Comparison of ENCODE assay signal across 9 cellular contexts in the genomic region with DNA sequence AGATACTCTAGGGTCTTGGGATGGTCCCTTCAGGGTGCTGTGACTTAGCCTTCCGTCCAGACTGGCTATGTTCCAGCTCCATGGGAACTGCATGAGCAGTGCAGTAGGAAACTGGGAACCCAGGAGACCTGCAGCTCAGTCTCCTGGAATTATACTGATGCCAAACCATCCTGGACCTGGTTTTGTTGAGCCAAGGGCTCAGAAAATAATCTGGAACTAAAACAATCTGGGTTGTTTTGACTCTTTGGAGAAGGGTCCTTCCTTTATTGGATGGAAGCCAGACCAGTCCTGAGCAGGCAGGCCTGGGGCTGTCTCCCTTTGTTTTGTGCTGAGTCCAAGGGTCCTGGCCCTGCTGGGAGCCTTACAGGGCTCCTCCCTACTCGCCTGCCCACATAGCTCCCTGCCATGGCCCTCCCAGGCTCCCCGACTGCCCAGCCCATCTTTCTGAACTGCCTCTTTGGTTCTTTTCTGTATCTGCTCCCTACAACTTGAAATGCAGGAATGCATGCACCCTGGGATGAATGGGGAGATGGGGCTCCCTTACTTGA. TPM values are rescaled to one million over a fixed set of nuclear protein-coding genes. Genes with fewer than 3 reads are reported as not detected.
DNase-seq lines count a peak whose midpoint lies in the region; ATAC-seq and TF ChIP-seq lines count a peak whose summit lies in the region.
"Had no signal": no experiment of that assay in that cellular context is flagged by ENCODE, and none has a peak within 500 bp of the region (broad histone marks: within the 10 kb centered on the region; RNA-seq: fewer than 3 reads in every experiment).

No MANE protein-coding gene starts in this region.

- no peak overlapping the region for H3K18ac ChIP-seq in trophoblast cell (ENCODE audit: low read length)

- H3K79me2 ChIP-seq in DND-41 (ENCODE audit: insufficient read depth, low read length) (peaks cover 43% of the 10 kb centered on the region), OCI-LY7 (ENCODE audit: insufficient read depth, low read depth, low read length) (peaks cover 3% of the 10 kb centered on the region; the same call in 1 of the 2 replicates), trophoblast cell (ENCODE audit: control insufficient read depth, insufficient read depth, low read length, poor library complexity) (peaks cover 10% of the 10 kb centered on the region)

- no peak for TF ChIP-seq CTCF in DND-41 (IDR thresholded peaks at IDR 0.05; ENCODE audit: borderline replicate concordance, extremely low read depth, low read length, poor library complexity, severe bottlenecking)
- no peak for TF ChIP-seq CTCF in OCI-LY7 (conservative IDR thresholded peaks at IDR 0.05; ENCODE audit: low read length)
- no peak for TF ChIP-seq CTCF in endothelial cell (IDR thresholded peaks at IDR 0.05; ENCODE audit: unreplicated experiment)

- H3K4ac ChIP-seq in trophoblast cell (ENCODE audit: low read depth, low read length): no peak overlapping the region

- H2BK12ac ChIP-seq in trophoblast cell (ENCODE audit: low read length): no peak overlapping the region

- peak overlapping the region; percentile 86 for H3K4me3 Mint-ChIP-seq in endothelial cell (ENCODE audit: unreplicated experiment)

- BruUV-seq in OCI-LY7 (replicated peaks; lab: Mats Ljungman, UMichigan): no TSS peak

- H3K9me2 ChIP-seq in OCI-LY7 (ENCODE audit: insufficient read depth, low read length): no peaks in the 10 kb centered on the region

- H3K27ac ChIP-seq in DND-41 (ENCODE audit: low read length) (peak overlapping the region; percentile 99; the same call in 1 of the 2 replicates), OCI-LY7 (ENCODE audit: low read depth, low read length, poor library complexity, severe bottlenecking) (no peak overlapping the region), trophoblast cell (ENCODE audit: low read depth, low read length) (no peak overlapping the region)

- H3K4me2 ChIP-seq in DND-41 (ENCODE audit: insufficient read depth, low read length) (peak overlapping the region; percentile 98), OCI-LY7 (ENCODE audit: low read length) (peak overlapping the region; percentile 91), trophoblast cell (ENCODE audit: low read length) (peak overlapping the region; percentile 88)

- intact Hi-C loops in OCI-LY7 (cut with micrococcal nuclease; ENCODE audit: unreplicated experiment): no loop called here

- CTCF ChIA-PET in OCI-LY7 (lab: Charles Lee; ENCODE audit: unreplicated experiment): no interaction called here

- POLR2A ChIA-PET in OCI-LY7 (lab: Charles Lee): interaction anchor here (0.5 kb wide), 1 partner anchor 301 kb away, joined by 3 read pairs; no protein-coding TSS in a partner anchor

- H3K79me1 ChIP-seq in trophoblast cell (ENCODE audit: low read length): peaks cover 9% of the 10 kb centered on the region

- H3K9ac ChIP-seq in DND-41 (ENCODE audit: low read depth, low read length): peak overlapping the region; percentile 92
- no peak overlapping the region for H3K9ac ChIP-seq in trophoblast cell (ENCODE audit: low read length)

- ATAC-seq in DND-41 (ENCODE audit: insufficient read depth, low read depth) (no peak), GM18907 (IDR thresholded peaks at IDR 0.05; ENCODE audit: unreplicated experiment) (no peak)

- H3K27ac Mint-ChIP-seq in endothelial cell (ENCODE audit: unreplicated experiment): no peak overlapping the region

- no peak overlapping the region for H4K91ac ChIP-seq in trophoblast cell (ENCODE audit: low read depth, low read length)

- no peak overlapping the region for H2AK5ac ChIP-seq in trophoblast cell (ENCODE audit: low read length)

- H3K27me3 ChIP-seq in DND-41 (ENCODE audit: insufficient read depth, low read length, poor library complexity): no peaks in the 10 kb centered on the region
- no peaks in the 10 kb centered on the region for H3K27me3 ChIP-seq in trophoblast cell (ENCODE audit: insufficient read depth, low read length)

- peaks cover 5% of the 10 kb centered on the region for H3K36me3 Mint-ChIP-seq in endothelial cell (ENCODE audit: low read depth, unreplicated experiment)

- H4K12ac ChIP-seq in trophoblast cell (ENCODE audit: low read depth, low read length): no peak overlapping the region

- H3K27me3 Mint-ChIP-seq in endothelial cell (ENCODE audit: unreplicated experiment): peaks cover 7% of the 10 kb centered on the region

- H3K14ac ChIP-seq in trophoblast cell (ENCODE audit: low read length): no peak overlapping the region

- no CpG with 5 or more reads among the region's 3 CpGs for WGBS in trophoblast cell (ENCODE audit: extremely low coverage, insufficient coverage, insufficient read length)

- no peak overlapping the region for H3K23ac ChIP-seq in trophoblast cell (ENCODE audit: low read length)

- no peaks in the 10 kb centered on the region for H3K9me3 Mint-ChIP-seq in endothelial cell (ENCODE audit: unreplicated experiment)

- no peak overlapping the region for H2BK5ac ChIP-seq in trophoblast cell (ENCODE audit: low read depth, low read length, poor library complexity)

- H4K8ac ChIP-seq in trophoblast cell (ENCODE audit: low read depth, low read length): no peak overlapping the region

- peaks cover 5% of the 10 kb centered on the region for H3K4me1 Mint-ChIP-seq in endothelial cell (ENCODE audit: unreplicated experiment)

- no peaks in the 10 kb centered on the region for H3K9me3 ChIP-seq in DND-41 (ENCODE audit: insufficient read depth, low read length, severe bottlenecking)
- H3K9me3 ChIP-seq in OCI-LY7 (ENCODE audit: low read length): no peaks in the 10 kb centered on the region
- H3K9me3 ChIP-seq in trophoblast cell (ENCODE audit: insufficient read depth, low read depth, low read length): no peaks in the 10 kb centered on the region

- no peak overlapping the region for H2BK120ac ChIP-seq in trophoblast cell (ENCODE audit: insufficient read depth, low read length, poor library complexity)

- DNase-seq in DND-41 (no peak), OCI-LY7 (ENCODE audit: low spot score) (no peak), endothelial cell (ENCODE audit: low spot score) (no peak), trophoblast cell (no peak), MV-4-11 (lab: John Stamatoyannopoulos, UW) (no peak), iPS-NIHi11 (ENCODE audit: low spot score) (no peak), AG20443 (ENCODE audit: low spot score) (no peak)
- DNase-seq: activated CD8-positive, alpha-beta memory T cell treated with anti-CD3 and anti-CD28 coated beads, Interleukin-2, amount 50 U/mL, for 48 hours had no signal

- peaks cover 17% of the 10 kb centered on the region for H4K20me1 ChIP-seq in DND-41 (ENCODE audit: insufficient read depth, low read length)
- no peaks in the 10 kb centered on the region for H4K20me1 ChIP-seq in OCI-LY7 (ENCODE audit: insufficient read depth, low read length)

- H2AFZ ChIP-seq in DND-41 (ENCODE audit: low read depth, low read length): no peak overlapping the region
- H2AFZ ChIP-seq in OCI-LY7 (ENCODE audit: low read length): no peak overlapping the region
- H2AFZ ChIP-seq in trophoblast cell (ENCODE audit: insufficient read depth, low read length, poor library complexity): peak overlapping the region; percentile 13

- H3K36me3 ChIP-seq in DND-41 (ENCODE audit: insufficient read depth, low read length): peaks cover 19% of the 10 kb centered on the region
- peaks cover 18% of the 10 kb centered on the region; the same call in 1 of the 2 replicates for H3K36me3 ChIP-seq in OCI-LY7 (ENCODE audit: insufficient read depth, low read length)
- H3K36me3 ChIP-seq in trophoblast cell (ENCODE audit: control insufficient read depth in 1 of 2, insufficient read depth in 2 of 2, low read length in 2 of 2): peaks cover 6 to 7% of the 10 kb centered on the region in 2 experiments

- H3K4me3 ChIP-seq in DND-41 (ENCODE audit: low read depth in 1 of 2, low read length in 2 of 2) (peak overlapping the region; percentile 96 to 98; a peak in 3 of 4 replicates), OCI-LY7 (ENCODE audit: low read depth, low read length, poor library complexity, severe bottlenecking) (peak overlapping the region; percentile 76), trophoblast cell (ENCODE audit: low read depth, low read length) (no peak overlapping the region)

- H3K4me1 ChIP-seq in DND-41 (ENCODE audit: insufficient read depth, low read length) (peaks cover 39% of the 10 kb centered on the region), OCI-LY7 (ENCODE audit: insufficient read depth, low read length, poor library complexity, severe bottlenecking) (peaks cover 22% of the 10 kb centered on the region), trophoblast cell (ENCODE audit: control insufficient read depth in 1 of 2, insufficient read depth in 2 of 2, low read length in 2 of 2) (peaks cover 11 to 18% of the 10 kb centered on the region in 2 experiments)

RNA-seq across cellular contexts. Expression of gene IPO13, which starts 1.2 kb away (rescaled TPM):
- total RNA-seq in OCI-LY7 (2014; rRNA removed; shearing (Covaris generic)): 13.1 and 17.8 TPM in 2 replicates
- total RNA-seq in OCI-LY7 (2022): 24.1 and 26.5 TPM in 2 replicates
- 31.5 TPM for total RNA-seq in endothelial cell (ENCODE audit: unreplicated experiment)
- 11.1 and 11.7 TPM in 2 replicates for polyA plus RNA-seq in trophoblast cell (2013)

RNA-seq across cellular contexts. Expression of gene ARTN, which starts 14.4 kb away (rescaled TPM):
- total RNA-seq in OCI-LY7 (2014; rRNA removed; shearing (Covaris generic)): 0.44 TPM in 1 of 2 replicates, not detected in the other
- total RNA-seq in OCI-LY7 (2022) (1.2 and 1.8 TPM in 2 replicates), endothelial cell (ENCODE audit: unreplicated experiment) (0.67 TPM)
- polyA plus RNA-seq in trophoblast cell (2013): 0.36 and 0.37 TPM in 2 replicates

RNA-seq across cellular contexts. Expression of gene DPH2, which starts 21.8 kb away (rescaled TPM):
- 42.1 and 45.6 TPM in 2 replicates for total RNA-seq in OCI-LY7 (2014; rRNA removed; shearing (Covaris generic))
- 21.6 and 28.6 TPM in 2 replicates for total RNA-seq in OCI-LY7 (2022)
- 17.1 TPM for total RNA-seq in endothelial cell (ENCODE audit: unreplicated experiment)
- 11.7 and 12.3 TPM in 2 replicates for polyA plus RNA-seq in trophoblast cell (2013)

RNA-seq across cellular contexts. Expression of gene ATP6V0B, which starts 26.8 kb away (rescaled TPM):
- 62.0 and 97.1 TPM in 2 replicates for total RNA-seq in OCI-LY7 (2014; rRNA removed; shearing (Covaris generic))
- total RNA-seq in OCI-LY7 (2022) (58.9 and 68.4 TPM in 2 replicates), endothelial cell (ENCODE audit: unreplicated experiment) (94.5 TPM)
- polyA plus RNA-seq in trophoblast cell (2013): 71.6 and 76.4 TPM in 2 replicates

RNA-seq across cellular contexts. Expression of gene B4GALT2, which starts 31.0 kb away (rescaled TPM):
- 1.4 and 1.9 TPM in 2 replicates for total RNA-seq in OCI-LY7 (2014; rRNA removed; shearing (Covaris generic))
- total RNA-seq in OCI-LY7 (2022) (0.57 and 0.65 TPM in 2 replicates), endothelial cell (ENCODE audit: unreplicated experiment) (35.4 TPM)
- polyA plus RNA-seq in trophoblast cell (2013): 32.4 and 35.1 TPM in 2 replicates
